In genomic region chr16:69089091-69089912, GRCh38 we compare ENCODE assay signal across 8 cellular contexts. TPM values are rescaled to one million over a fixed set of nuclear protein-coding genes. Genes with fewer than 3 reads are reported as not detected.
A peak's percentile ranks its signal among the peaks of the same experiment; 100 is the strongest.
DNase-seq lines count a peak whose midpoint lies in the region; ATAC-seq and TF ChIP-seq lines count a peak whose summit lies in the region.

No MANE protein-coding gene starts in this region.

- CTCF ChIA-PET in Caco-2 (lab: Charles Lee) (interaction anchor here (0.6 kb wide), 1 partner anchor 121 kb away, joined by 4 read pairs; no protein-coding TSS in a partner anchor), WTC11 (lab: Charles Lee) (interaction anchor here (0.6 to 1.9 kb wide), 11 partner anchors 11 to 188 kb away, joined by 3 to 6 read pairs (median 4); partner anchors contain the start of gene HAS3)

- TF ChIP-seq CTCF in Caco-2 (IDR thresholded peaks at IDR 0.05; ENCODE audit: insufficient read depth in 1 of 2, low read depth in 1 of 2, low read length in 1 of 2, severe bottlenecking in 1 of 2, unreplicated experiment in 1 of 2) (no peak), WTC11 (IDR thresholded peaks at IDR 0.05) (no peak)

- ATAC-seq in WTC11: peak; percentile 94
- ATAC-seq in HG02571 (IDR thresholded peaks at IDR 0.05; ENCODE audit: unreplicated experiment): no peak

- H3K27me3 Mint-ChIP-seq in Caco-2 (ENCODE audit: insufficient read depth, unreplicated experiment) (no peaks in the 10 kb centered on the region), WTC11 (ENCODE audit: low read depth) (no peaks in the 10 kb centered on the region)

- no peak for DNase-seq in Caco-2
- DNase-seq in HK-2 (ENCODE audit: unreplicated experiment): peak; percentile 59
- peak; percentile 48 for DNase-seq in WTC11 (ENCODE audit: low spot score)
- peak; percentile 4 for DNase-seq in kidney glomerular epithelial cell (lab: John Stamatoyannopoulos, UW)
- no peak for DNase-seq in AML-193 (lab: John Stamatoyannopoulos, UW)
- no peak for DNase-seq in NCI-H1048 (lab: John Stamatoyannopoulos, UW)
- no peak for DNase-seq in cerebellum (ENCODE audit: low spot score)

- POLR2A ChIA-PET in Caco-2 (lab: Charles Lee) (no interaction called here), WTC11 (lab: Charles Lee) (interaction anchor here (0.6 to 1.5 kb wide), 4 partner anchors 11 to 34 kb away, joined by 3 to 4 read pairs (median 4); partner anchors contain the start of gene HAS3)

- H3K9me3 Mint-ChIP-seq in Caco-2 (ENCODE audit: unreplicated experiment): no peaks in the 10 kb centered on the region
- H3K9me3 Mint-ChIP-seq in WTC11: no peaks in the 10 kb centered on the region

- intact Hi-C loops in Caco-2 (cut with micrococcal nuclease; ENCODE audit: unreplicated experiment): no loop called here

- no peak overlapping the region for H3K4me3 Mint-ChIP-seq in Caco-2 (ENCODE audit: unreplicated experiment)
- H3K4me3 Mint-ChIP-seq in WTC11: no peak overlapping the region

- peaks cover 12% of the 10 kb centered on the region for H3K4me1 ChIP-seq in Caco-2

- no peaks in the 10 kb centered on the region for H3K36me3 ChIP-seq in Caco-2 (ENCODE audit: control insufficient read depth, insufficient read depth, low read length)

- no TSS peak for BruUV-seq in Caco-2 (replicated peaks; lab: Mats Ljungman, UMichigan)

- H3K27ac Mint-ChIP-seq in Caco-2 (ENCODE audit: unreplicated experiment): peak overlapping the region; percentile 10
- peak overlapping the region; percentile 40; the same call in 1 of the 2 replicates for H3K27ac Mint-ChIP-seq in WTC11

- H3K27me3 ChIP-seq in Caco-2 (replicated peaks; ENCODE audit: control insufficient read depth, insufficient read depth, low read length): no peaks in the 10 kb centered on the region

- H3K9me3 ChIP-seq in Caco-2: no peaks in the 10 kb centered on the region

- H3K36me3 Mint-ChIP-seq in Caco-2 (ENCODE audit: insufficient read depth, unreplicated experiment) (no peaks in the 10 kb centered on the region), WTC11 (peaks cover 8% of the 10 kb centered on the region)

- H3K4me1 Mint-ChIP-seq in Caco-2 (ENCODE audit: low read depth, unreplicated experiment): peaks cover 17% of the 10 kb centered on the region
- peaks cover 45% of the 10 kb centered on the region for H3K4me1 Mint-ChIP-seq in WTC11

- H3K4me3 ChIP-seq in Caco-2 (ENCODE audit: low read depth, low read length): no peak overlapping the region

TF ChIP-seq in WTC11, 78 proteins besides CTCF, POLR2A, EP300 and RAD21:
- TF ChIP-seq NFYB (CRISPR knock-in tag; conservative IDR thresholded peaks at IDR 0.05; ENCODE audit: low read depth) (no peak), MAX (CRISPR knock-in tag; IDR thresholded peaks at IDR 0.05) (peak; percentile 69; the same call in 1 of the 2 replicates), USF1 (CRISPR knock-in tag; IDR thresholded peaks at IDR 0.05) (0 out of 2 replicates have a peak, but pooled peaks have one; percentile 19), ZNF263 (CRISPR knock-in tag; IDR thresholded peaks at IDR 0.05; ENCODE audit: low read depth) (peak; percentile 83; the same call in 1 of the 2 replicates), HMGA2 (CRISPR knock-in tag; IDR thresholded peaks at IDR 0.05) (no peak)

RNA-seq across cellular contexts. Expression of gene HAS3, which starts 16.2 kb away (rescaled TPM):
- total RNA-seq in Caco-2 (2022) (8.3 TPM in 2 replicates), WTC11 (2021) (54.4 to 66.9 TPM (median 56.0 TPM) in 3 replicates), cerebellum (14.5 TPM)

RNA-seq across cellular contexts. Expression of gene CHTF8, which starts 43.1 kb away (rescaled TPM):
- total RNA-seq in Caco-2 (2022) (119 and 124 TPM in 2 replicates), WTC11 (2021) (115 to 134 TPM (median 132 TPM) in 3 replicates), cerebellum (37.5 TPM)

RNA-seq across cellular contexts. Expression of gene UTP4, which starts 43.1 kb away (rescaled TPM):
- total RNA-seq in Caco-2 (2022) (124 and 126 TPM in 2 replicates), WTC11 (2021) (71.0 to 85.7 TPM (median 74.4 TPM) in 3 replicates), cerebellum (23.9 TPM)

Comparison
In these comparisons a context has a peak if more than half of its experiments do, and no peak if none do; other contexts are left out.
1. DNase-seq: peak in HK-2 (single experiment), WTC11 (single experiment) and kidney glomerular epithelial cell (single experiment); none in Caco-2 (0 of 2), AML-193 (0 of 2), NCI-H1048 (single experiment) and cerebellum (single experiment).